10 cellular contexts compared by ENCODE assay signal in genomic region chr9:88747768-88748167, GRCh38.
DNase-seq lines count a peak whose midpoint lies in the region; ATAC-seq and FAIRE-seq lines count a peak whose summit lies in the region.
"Had no signal": no experiment of that assay in that cellular context is flagged by ENCODE, and none has a peak within 500 bp of the region (broad histone marks: within the 10 kb centered on the region; RNA-seq: fewer than 3 reads in every experiment).

No MANE protein-coding gene starts in this region.

- no peaks in the 10 kb centered on the region for H3K36me3 ChIP-seq in iPS-20b (ENCODE audit: insufficient read depth, low read depth, low read length)

- peak; percentile 73 for ATAC-seq in Right ventricle myocardium inferior
- no peak for ATAC-seq in activated CD4-positive, CD25-positive, alpha-beta regulatory T cell treated with anti-CD3 and anti-CD28 coated beads, Interleukin-2, amount 50 U/mL, for 24 hours

- H3K27me3 ChIP-seq in iPS-20b (ENCODE audit: insufficient read depth, low read length): no peaks in the 10 kb centered on the region

- no peak overlapping the region for H3K4me3 ChIP-seq in iPS-20b (ENCODE audit: low read length)

- no peak overlapping the region for H3K27ac ChIP-seq in iPS-20b (ENCODE audit: low read length)

- FAIRE-seq in frontal cortex (lab: Jason Lieb, UNC): no peak

- H3K9me3 ChIP-seq in iPS-20b (ENCODE audit: insufficient read depth, low read depth, low read length): no peaks in the 10 kb centered on the region

- DNase-seq in Right ventricle myocardium inferior (ENCODE audit: missing footprints) (no peak), cardiac septum (ENCODE audit: low spot score) (no peak), astrocyte of the hippocampus (ENCODE audit: low read depth, low spot score) (peak; percentile 68), NCI-H446 (lab: John Stamatoyannopoulos, UW) (no peak), frontal cortex (ENCODE audit: low spot score in 2 of 2) (no peak), NAMALWA (ENCODE audit: low spot score) (no peak)
- DNase-seq: AML-193, NCI-H1092 treated with DMSO at 0.1 percent for 48 hours had no signal

- intact Hi-C loops in Right ventricle myocardium inferior (cut with DNase I) (loop anchor here (2.0 kb wide), 1 partner anchor 27 kb away; no protein-coding TSS in a partner anchor), cardiac septum (cut with DNase I) (loop anchor here (5.0 kb wide), 1 partner anchor 245 kb away; the partner anchor contains the start of gene S1PR3)

- peak overlapping the region; percentile 47; the same call in 1 of the 2 replicates for H3K9ac ChIP-seq in iPS-20b (ENCODE audit: low read depth, low read length)

- H3K4me1 ChIP-seq in iPS-20b (ENCODE audit: insufficient read depth, low read length): peaks cover 24% of the 10 kb centered on the region
